Comparison of ENCODE assay signal across 1 cellular context in genomic region chr7:1553513-1554210, GRCh38.
TF ChIP-seq lines count a peak whose summit lies in the region.

No MANE protein-coding gene starts in this region.

TF ChIP-seq in HepG2, 621 proteins besides CTCF, POLR2A, EP300 and RAD21:
- TF ChIP-seq ZNF629 (CRISPR knock-in tag; conservative IDR thresholded peaks at IDR 0.05), result no peak
- TF ChIP-seq ARID5B (CRISPR knock-in tag; IDR thresholded peaks at IDR 0.05), result no peak
- TF ChIP-seq GZF1 (CRISPR knock-in tag; IDR thresholded peaks at IDR 0.05), result no peak
- peak; percentile 63 for TF ChIP-seq ZFP36 (IDR thresholded peaks at IDR 0.05; ENCODE audit: borderline replicate concordance, low read depth, low read length, partially characterized antibody)
- no peak for TF ChIP-seq SKIL (CRISPR knock-in tag; IDR thresholded peaks at IDR 0.05; ENCODE audit: borderline replicate concordance)
- TF ChIP-seq NFATC3 (CRISPR knock-in tag; IDR thresholded peaks at IDR 0.05), result no peak
- TF ChIP-seq ZNF44 (CRISPR knock-in tag; IDR thresholded peaks at IDR 0.05), result no peak
- no peak for TF ChIP-seq ZNF256 (CRISPR knock-in tag; conservative IDR thresholded peaks at IDR 0.05)
- no peak for TF ChIP-seq CBX2 (IDR thresholded peaks at IDR 0.05; ENCODE audit: low read depth, low read length)
- TF ChIP-seq CBX2 (CRISPR knock-in tag; IDR thresholded peaks at IDR 0.05; ENCODE audit: low read depth), result no peak
- TF ChIP-seq RBFOX2 (IDR thresholded peaks at IDR 0.05; ENCODE audit: low read depth, low read length), result 0 out of 2 replicates have a peak, but pooled peaks have one; percentile 21
TF ChIP-seq in HepG2: peak in this region for 2.
